In the genomic region with DNA sequence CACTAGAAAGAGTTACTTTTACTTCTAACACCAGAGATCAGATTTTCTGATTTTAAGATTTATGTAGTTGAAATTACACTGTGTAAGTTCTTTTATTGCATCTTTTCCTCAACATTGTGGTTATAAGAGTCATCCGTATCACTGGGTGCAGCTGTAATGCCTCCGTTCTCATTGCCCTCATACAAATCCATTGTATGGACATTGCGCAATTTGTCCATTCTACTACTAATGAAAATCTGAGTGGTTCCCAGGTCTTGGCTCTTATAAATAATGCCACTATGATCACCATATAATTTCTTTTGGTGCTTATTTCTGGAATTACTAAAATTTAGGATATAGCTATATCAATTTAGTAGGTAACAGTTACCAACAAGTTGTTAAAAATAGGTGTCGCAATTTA, we compare ENCODE assay signal across 26 cellular contexts.
"Had no signal": no experiment of that assay in that cellular context is flagged by ENCODE, and none has a peak within 500 bp of the region (broad histone marks: within the 10 kb centered on the region; RNA-seq: fewer than 3 reads in every experiment).

No MANE protein-coding gene starts in this region.

- FAIRE-seq: endometrium, islet of Langerhans, keratinocyte had no signal

- H3K27ac ChIP-seq: coronary artery, epithelial cell of prostate, esophagus squamous epithelium, gastrocnemius medialis, heart right ventricle, left lung, lower lobe of right lung had no signal

- H3K4me1 ChIP-seq: esophagus squamous epithelium, gastrocnemius medialis, heart right ventricle, left lung, lower lobe of right lung had no signal

- H3K4me3 ChIP-seq: coronary artery, esophagus squamous epithelium, gastrocnemius medialis, heart right ventricle, left lung, lower lobe of right lung, mucosa of descending colon had no signal

- DNase-seq: effector CD8-positive, alpha-beta T cell; effector memory CD8-positive, alpha-beta T cell; endodermal cell; erythroblast; esophagus squamous epithelium; foreskin fibroblast; foreskin melanocyte; gastrocnemius medialis; glutamatergic neuron; head of caudate nucleus; heart right ventricle; hippocampal formation; left cardiac atrium; left lung; left ventricle myocardium superior; lower lobe of right lung; mesenchymal stem cell; mucosa of descending colon; naive B cell; naive thymus-derived CD8-positive, alpha-beta T cell had no signal

- H3K36me3 ChIP-seq: esophagus squamous epithelium, gastrocnemius medialis, heart right ventricle, left lung, lower lobe of right lung had no signal

- H3K27me3 ChIP-seq: esophagus squamous epithelium, gastrocnemius medialis, heart right ventricle, left lung had no signal

- H3K9me3 ChIP-seq: esophagus squamous epithelium, gastrocnemius medialis, heart right ventricle, left lung, lower lobe of right lung, mucosa of descending colon had no signal

- ATAC-seq: effector memory CD8-positive, alpha-beta T cell; esophagus mucosa; gastrocnemius medialis; heart right ventricle; left cardiac atrium; left lung; left ventricle myocardium superior; lower lobe of right lung; mucosa of descending colon; naive thymus-derived CD8-positive, alpha-beta T cell had no signal
